1 cellular context compared by ENCODE assay signal in genomic region chr5:172714491-172715420, GRCh38.
TF ChIP-seq lines count a peak whose summit lies in the region.

No MANE protein-coding gene starts in this region.

TF ChIP-seq in GM23338, 12 proteins besides CTCF, POLR2A, EP300 and RAD21 (continued from another document):
- TF ChIP-seq, protein P1, sequence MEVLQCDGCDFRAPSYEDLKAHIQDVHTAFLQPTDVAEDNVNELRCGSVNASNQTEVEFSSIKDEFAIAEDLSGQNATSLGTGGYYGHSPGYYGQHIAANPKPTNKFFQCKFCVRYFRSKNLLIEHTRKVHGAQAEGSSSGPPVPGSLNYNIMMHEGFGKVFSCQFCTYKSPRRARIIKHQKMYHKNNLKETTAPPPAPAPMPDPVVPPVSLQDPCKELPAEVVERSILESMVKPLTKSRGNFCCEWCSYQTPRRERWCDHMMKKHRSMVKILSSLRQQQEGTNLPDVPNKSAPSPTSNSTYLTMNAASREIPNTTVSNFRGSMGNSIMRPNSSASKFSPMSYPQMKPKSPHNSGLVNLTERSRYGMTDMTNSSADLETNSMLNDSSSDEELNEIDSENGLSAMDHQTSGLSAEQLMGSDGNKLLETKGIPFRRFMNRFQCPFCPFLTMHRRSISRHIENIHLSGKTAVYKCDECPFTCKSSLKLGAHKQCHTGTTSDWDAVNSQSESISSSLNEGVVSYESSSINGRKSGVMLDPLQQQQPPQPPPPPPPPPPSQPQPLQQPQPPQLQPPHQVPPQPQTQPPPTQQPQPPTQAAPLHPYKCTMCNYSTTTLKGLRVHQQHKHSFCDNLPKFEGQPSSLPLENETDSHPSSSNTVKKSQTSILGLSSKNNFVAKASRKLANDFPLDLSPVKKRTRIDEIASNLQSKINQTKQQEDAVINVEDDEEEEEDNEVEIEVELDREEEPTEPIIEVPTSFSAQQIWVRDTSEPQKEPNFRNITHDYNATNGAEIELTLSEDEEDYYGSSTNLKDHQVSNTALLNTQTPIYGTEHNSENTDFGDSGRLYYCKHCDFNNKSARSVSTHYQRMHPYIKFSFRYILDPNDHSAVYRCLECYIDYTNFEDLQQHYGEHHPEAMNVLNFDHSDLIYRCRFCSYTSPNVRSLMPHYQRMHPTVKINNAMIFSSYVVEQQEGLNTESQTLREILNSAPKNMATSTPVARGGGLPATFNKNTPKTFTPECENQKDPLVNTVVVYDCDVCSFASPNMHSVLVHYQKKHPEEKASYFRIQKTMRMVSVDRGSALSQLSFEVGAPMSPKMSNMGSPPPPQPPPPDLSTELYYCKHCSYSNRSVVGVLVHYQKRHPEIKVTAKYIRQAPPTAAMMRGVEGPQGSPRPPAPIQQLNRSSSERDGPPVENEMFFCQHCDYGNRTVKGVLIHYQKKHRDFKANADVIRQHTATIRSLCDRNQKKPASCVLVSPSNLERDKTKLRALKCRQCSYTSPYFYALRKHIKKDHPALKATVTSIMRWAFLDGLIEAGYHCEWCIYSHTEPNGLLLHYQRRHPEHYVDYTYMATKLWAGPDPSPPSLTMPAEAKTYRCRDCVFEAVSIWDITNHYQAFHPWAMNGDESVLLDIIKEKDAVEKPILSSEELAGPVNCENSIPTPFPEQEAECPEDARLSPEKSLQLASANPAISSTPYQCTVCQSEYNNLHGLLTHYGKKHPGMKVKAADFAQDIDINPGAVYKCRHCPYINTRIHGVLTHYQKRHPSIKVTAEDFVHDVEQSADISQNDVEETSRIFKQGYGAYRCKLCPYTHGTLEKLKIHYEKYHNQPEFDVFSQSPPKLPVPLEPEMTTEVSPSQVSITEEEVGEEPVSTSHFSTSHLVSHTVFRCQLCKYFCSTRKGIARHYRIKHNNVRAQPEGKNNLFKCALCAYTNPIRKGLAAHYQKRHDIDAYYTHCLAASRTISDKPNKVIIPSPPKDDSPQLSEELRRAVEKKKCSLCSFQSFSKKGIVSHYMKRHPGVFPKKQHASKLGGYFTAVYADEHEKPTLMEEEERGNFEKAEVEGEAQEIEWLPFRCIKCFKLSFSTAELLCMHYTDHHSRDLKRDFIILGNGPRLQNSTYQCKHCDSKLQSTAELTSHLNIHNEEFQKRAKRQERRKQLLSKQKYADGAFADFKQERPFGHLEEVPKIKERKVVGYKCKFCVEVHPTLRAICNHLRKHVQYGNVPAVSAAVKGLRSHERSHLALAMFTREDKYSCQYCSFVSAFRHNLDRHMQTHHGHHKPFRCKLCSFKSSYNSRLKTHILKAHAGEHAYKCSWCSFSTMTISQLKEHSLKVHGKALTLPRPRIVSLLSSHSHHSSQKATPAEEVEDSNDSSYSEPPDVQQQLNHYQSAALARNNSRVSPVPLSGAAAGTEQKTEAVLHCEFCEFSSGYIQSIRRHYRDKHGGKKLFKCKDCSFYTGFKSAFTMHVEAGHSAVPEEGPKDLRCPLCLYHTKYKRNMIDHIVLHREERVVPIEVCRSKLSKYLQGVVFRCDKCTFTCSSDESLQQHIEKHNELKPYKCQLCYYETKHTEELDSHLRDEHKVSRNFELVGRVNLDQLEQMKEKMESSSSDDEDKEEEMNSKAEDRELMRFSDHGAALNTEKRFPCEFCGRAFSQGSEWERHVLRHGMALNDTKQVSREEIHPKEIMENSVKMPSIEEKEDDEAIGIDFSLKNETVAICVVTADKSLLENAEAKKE (CRISPR knock-in tag; IDR thresholded peaks at IDR 0.05): no peak
- TF ChIP-seq, protein P2, sequence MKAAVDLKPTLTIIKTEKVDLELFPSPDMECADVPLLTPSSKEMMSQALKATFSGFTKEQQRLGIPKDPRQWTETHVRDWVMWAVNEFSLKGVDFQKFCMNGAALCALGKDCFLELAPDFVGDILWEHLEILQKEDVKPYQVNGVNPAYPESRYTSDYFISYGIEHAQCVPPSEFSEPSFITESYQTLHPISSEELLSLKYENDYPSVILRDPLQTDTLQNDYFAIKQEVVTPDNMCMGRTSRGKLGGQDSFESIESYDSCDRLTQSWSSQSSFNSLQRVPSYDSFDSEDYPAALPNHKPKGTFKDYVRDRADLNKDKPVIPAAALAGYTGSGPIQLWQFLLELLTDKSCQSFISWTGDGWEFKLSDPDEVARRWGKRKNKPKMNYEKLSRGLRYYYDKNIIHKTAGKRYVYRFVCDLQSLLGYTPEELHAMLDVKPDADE (IDR thresholded peaks at IDR 0.05): no peak
- TF ChIP-seq STAT1 (IDR thresholded peaks at IDR 0.05; ENCODE audit: unreplicated experiment) (no peak), EZH2phosphoT487 (IDR thresholded peaks at IDR 0.05; ENCODE audit: unreplicated experiment) (no peak)
